Comparison of ENCODE assay signal across 21 cellular contexts in genomic region chr4:107951551-107951950, GRCh38. TPM values are rescaled to one million over a fixed set of nuclear protein-coding genes. Genes with fewer than 3 reads are reported as not detected.
DNase-seq lines count a peak whose midpoint lies in the region; ATAC-seq, FAIRE-seq and TF ChIP-seq lines count a peak whose summit lies in the region.
"Had no signal": no experiment of that assay in that cellular context is flagged by ENCODE, and none has a peak within 500 bp of the region (broad histone marks: within the 10 kb centered on the region; RNA-seq: fewer than 3 reads in every experiment).

No MANE protein-coding gene starts in this region.

- peak overlapping the region in 1 of 2 experiments; percentile 78; a peak in 2 of 4 replicates for H4K8ac ChIP-seq in IMR-90 (ENCODE audit: low read depth in 2 of 2, low read length in 2 of 2)

- CTCF ChIA-PET in AG04450 (lab: Charles Lee): interaction anchor here (0.8 to 1.2 kb wide), 3 partner anchors 20 to 193 kb away, joined by 3 to 4 read pairs (median 4); partner anchors contain the start of gene CYP2U1
- CTCF ChIA-PET in IMR-90 (lab: Yijun Ruan, JAX): no interaction called here

- peak overlapping the region; percentile 63 for H3K4me2 ChIP-seq in IMR-90 (ENCODE audit: low read depth, low read length)
- H3K4me2 ChIP-seq in keratinocyte (ENCODE audit: control insufficient read depth, extremely low read depth, insufficient read depth, low read depth, low read length): no peak overlapping the region

- H2AK9ac ChIP-seq in IMR-90 (replicated peaks; ENCODE audit: low read depth, low read length, poor library complexity): peak overlapping the region; percentile 71

- in situ Hi-C loops in IMR-90 (cut with MboI; ENCODE audit: low sequenced_read_pairs): no loop called here

- H2BK5ac ChIP-seq in IMR-90 (ENCODE audit: low read depth, low read length, poor library complexity, severe bottlenecking): peak overlapping the region; percentile 89

- POLR2A ChIA-PET in AG04450 (lab: Yijun Ruan, JAX): no interaction called here
- POLR2A ChIA-PET in IMR-90 (lab: Charles Lee; ENCODE audit: unreplicated experiment): no interaction called here

- no TSS peak for BruUV-seq in IMR-90 (replicated peaks; lab: Mats Ljungman, UMichigan)

- DNase-seq in AG04450 (ENCODE audit: low read depth, low spot score): peak; percentile 61
- peak; percentile 89 for DNase-seq in IMR-90
- DNase-seq in choroid plexus epithelial cell (ENCODE audit: low read depth): peak; percentile 78
- no peak for DNase-seq in keratinocyte (ENCODE audit: low read depth, low spot score)
- no peak for DNase-seq in body of pancreas
- DNase-seq in mesothelial cell of epicardium (ENCODE audit: low spot score in 2 of 2, unreplicated experiment in 2 of 2): no peak
- DNase-seq in left cardiac atrium: no peak
- DNase-seq in D721Med (ENCODE audit: insufficient read length, low spot score): no peak
- DNase-seq: activated naive CD4-positive, alpha-beta T cell; caudate nucleus; hypothalamus; left ventricle myocardium superior; MG63; naive B cell; NCI-H1930; psoas muscle; stimulated activated CD4-positive, alpha-beta T cell treated with anti-CD3 and anti-CD28 coated beads, Interleukin-1b, Interleukin-23, amount 100 ng/mL, for 48 hours had no signal

- peak overlapping the region; percentile 77 for H3K14ac ChIP-seq in IMR-90 (replicated peaks; ENCODE audit: low read depth, low read length)

- H3K79me1 ChIP-seq in IMR-90 (ENCODE audit: low read depth in 1 of 2, low read length in 2 of 2): no peaks in the 10 kb centered on the region; a peak in 1 of 4 replicates

- dilution Hi-C loops in IMR-90 (cut with HindIII; ENCODE audit: low sequenced_read_pairs, unreplicated experiment): no loop called here
- dilution Hi-C loops in keratinocyte (cut with MboI; ENCODE audit: extremely low pct_ligation_motif_present, low sequenced_read_pairs): no loop called here

- H3K4me3 Mint-ChIP-seq in mesothelial cell of epicardium: no peak overlapping the region
- H3K4me3 Mint-ChIP-seq: naive B cell had no signal

- 0 out of 2 replicates have a peak overlapping the region, but pooled peaks have one; percentile 5 for H4K5ac ChIP-seq in IMR-90 (ENCODE audit: low read depth, low read length)

- H3K79me2 ChIP-seq in keratinocyte (ENCODE audit: control insufficient read depth, insufficient read depth, low read length): no peaks in the 10 kb centered on the region

- H3K9me3 ChIP-seq in AG04450 (ENCODE audit: control insufficient read depth, insufficient read depth, low read length) (peaks cover under 1% of the 10 kb centered on the region; the same call in 1 of the 2 replicates), IMR-90 (ENCODE audit: control insufficient read depth, insufficient read depth, low read length) (no peaks in the 10 kb centered on the region), keratinocyte (ENCODE audit: control insufficient read depth, low read depth, low read length) (no peaks in the 10 kb centered on the region), body of pancreas (peaks cover 0 to 6% (median 0%) of the 10 kb centered on the region in 3 donors)
- H3K9me3 ChIP-seq: MG63 had no signal

- peak; percentile 97 for ATAC-seq in IMR-90 (ENCODE audit: low read depth)
- no peak for ATAC-seq in body of pancreas
- ATAC-seq in left cardiac atrium: no peak
- ATAC-seq: left ventricle myocardium superior, Panc1, psoas muscle had no signal

- H3K9ac ChIP-seq in IMR-90 (ENCODE audit: low read depth, low read length): no peak overlapping the region
- H3K9ac ChIP-seq in keratinocyte (ENCODE audit: control insufficient read depth, extremely low read depth, insufficient read depth, low read length): no peak overlapping the region

- H2AK5ac ChIP-seq in IMR-90 (ENCODE audit: low read depth, low read length): peak overlapping the region; percentile 76

- peak overlapping the region; percentile 85 for H2BK20ac ChIP-seq in IMR-90 (ENCODE audit: low read depth, low read length)

- peaks cover 15% of the 10 kb centered on the region for H3K9me3 Mint-ChIP-seq in mesothelial cell of epicardium

- no peaks in the 10 kb centered on the region for H3K4me1 Mint-ChIP-seq in mesothelial cell of epicardium
- H3K4me1 Mint-ChIP-seq: naive B cell had no signal

- H3K36me3 ChIP-seq in IMR-90 (ENCODE audit: control insufficient read depth, insufficient read depth, low read length) (peaks cover 5% of the 10 kb centered on the region), keratinocyte (ENCODE audit: control insufficient read depth in 2 of 2, extremely low read depth in 1 of 2, insufficient read depth in 2 of 2, low read length in 2 of 2) (no peaks in the 10 kb centered on the region), body of pancreas (replicated peaks in 1 of 2; ENCODE audit: insufficient read depth in 1 of 2, low read depth in 2 of 2) (no peaks in the 10 kb centered on the region)
- H3K36me3 ChIP-seq: MG63 had no signal

- H4K91ac ChIP-seq in IMR-90 (ENCODE audit: insufficient read depth, low read depth, low read length): peak overlapping the region; percentile 62

- peak overlapping the region; percentile 46; the same call in 1 of the 2 replicates for H3K18ac ChIP-seq in IMR-90 (ENCODE audit: low read depth, low read length)

- no peak for TF ChIP-seq CTCF in AG04450 (IDR thresholded peaks at IDR 0.05; ENCODE audit: low read depth, low read length)
- no peak for TF ChIP-seq CTCF in IMR-90 (conservative IDR thresholded peaks at IDR 0.05; ENCODE audit: low read depth, low read length)
- TF ChIP-seq CTCF in choroid plexus epithelial cell (conservative IDR thresholded peaks at IDR 0.05; ENCODE audit: low read depth, low read length): no peak
- TF ChIP-seq CTCF in keratinocyte (optimal IDR thresholded peaks at IDR 0.05 in 1 of 3, IDR thresholded peaks at IDR 0.05 in 1 of 3, conservative IDR thresholded peaks at IDR 0.05 in 1 of 3; ENCODE audit: extremely low read depth in 1 of 3, insufficient read depth in 2 of 3, low read length in 3 of 3): no peak
- no peak for TF ChIP-seq CTCF in body of pancreas (IDR thresholded peaks at IDR 0.05)
- no peak for TF ChIP-seq CTCF in mesothelial cell of epicardium (IDR thresholded peaks at IDR 0.05; ENCODE audit: unreplicated experiment)
- TF ChIP-seq CTCF in D721Med (IDR thresholded peaks at IDR 0.05; ENCODE audit: insufficient read depth, missing control alignments): no peak

- peak overlapping the region; percentile 84; the same call in 1 of the 2 replicates for H3K23ac ChIP-seq in IMR-90 (ENCODE audit: low read depth, low read length)

- H2BK15ac ChIP-seq in IMR-90 (ENCODE audit: low read depth, low read length): peak overlapping the region; percentile 93; the same call in 2 of the 3 replicates

- H3K56ac ChIP-seq in IMR-90 (ENCODE audit: extremely low read depth, insufficient read depth, low read length): peak overlapping the region; percentile 36; the same call in 1 of the 2 replicates

- H3K27me3 ChIP-seq in AG04450 (ENCODE audit: control insufficient read depth, insufficient read depth, low read length) (no peaks in the 10 kb centered on the region), IMR-90 (ENCODE audit: control insufficient read depth, insufficient read depth, low read length) (no peaks in the 10 kb centered on the region), keratinocyte (ENCODE audit: control insufficient read depth, extremely low read depth, insufficient read depth, low read length) (no peaks in the 10 kb centered on the region), body of pancreas (no peaks in the 10 kb centered on the region)
- H3K27me3 ChIP-seq: MG63 had no signal

- peak overlapping the region; percentile 89 for H3K4ac ChIP-seq in IMR-90 (ENCODE audit: low read depth, low read length)

- H2AFZ ChIP-seq in IMR-90 (replicated peaks; ENCODE audit: low read length, poor library complexity) (peak overlapping the region; percentile 74), keratinocyte (ENCODE audit: control insufficient read depth, low read length) (no peak overlapping the region)

- peaks cover 8% of the 10 kb centered on the region for H3K4me1 ChIP-seq in IMR-90 (ENCODE audit: control insufficient read depth, insufficient read depth, low read length)
- H3K4me1 ChIP-seq in keratinocyte (ENCODE audit: control insufficient read depth, extremely low read depth, insufficient read depth, low read length): peaks cover 8% of the 10 kb centered on the region
- H3K4me1 ChIP-seq in body of pancreas: no peaks in the 10 kb centered on the region
- H3K4me1 ChIP-seq: psoas muscle had no signal

- H2BK120ac ChIP-seq in IMR-90 (ENCODE audit: low read depth, low read length): peak overlapping the region; percentile 62

- no peaks in the 10 kb centered on the region for H3K27me3 Mint-ChIP-seq in mesothelial cell of epicardium (ENCODE audit: low read depth)

- H3K36me3 Mint-ChIP-seq in mesothelial cell of epicardium: peaks cover 18% of the 10 kb centered on the region

- H3K9me1 ChIP-seq in IMR-90 (ENCODE audit: insufficient read depth, low read length) (peaks cover 5% of the 10 kb centered on the region), keratinocyte (ENCODE audit: control insufficient read depth, extremely low read depth, insufficient read depth, low read length) (no peaks in the 10 kb centered on the region)

- H3K4me3 ChIP-seq in AG04450 (ENCODE audit: low read depth, low read length): no peak overlapping the region
- no peak overlapping the region for H3K4me3 ChIP-seq in IMR-90 (ENCODE audit: insufficient read depth, low read depth, low read length)
- no peak overlapping the region for H3K4me3 ChIP-seq in choroid plexus epithelial cell (ENCODE audit: low read depth, low read length)
- H3K4me3 ChIP-seq in keratinocyte (ENCODE audit: control insufficient read depth in 2 of 3, extremely low read depth in 1 of 3, insufficient read depth in 2 of 3, low read depth in 1 of 3, low read length in 3 of 3): no peak overlapping the region
- H3K4me3 ChIP-seq in body of pancreas: no peak overlapping the region
- H3K4me3 ChIP-seq: MG63, psoas muscle had no signal

- TF ChIP-seq POLR2A in IMR-90 (IDR thresholded peaks at IDR 0.05; ENCODE audit: low read depth, low read length) (no peak), body of pancreas (IDR thresholded peaks at IDR 0.05) (no peak)

- no peak for TF ChIP-seq RAD21 in IMR-90 (IDR thresholded peaks at IDR 0.05; ENCODE audit: low read length)

- H4K20me1 ChIP-seq in IMR-90 (ENCODE audit: insufficient read depth, low read length): no peaks in the 10 kb centered on the region
- no peaks in the 10 kb centered on the region for H4K20me1 ChIP-seq in keratinocyte (ENCODE audit: control insufficient read depth, extremely low read depth, insufficient read depth, low read length)

- no peak overlapping the region for H3K27ac Mint-ChIP-seq in mesothelial cell of epicardium

- H3K27ac ChIP-seq in AG04450 (ENCODE audit: low read depth, low read length): peak overlapping the region; percentile 49
- peak overlapping the region; percentile 35; the same call in 1 of the 2 replicates for H3K27ac ChIP-seq in IMR-90 (ENCODE audit: insufficient read depth, low read length)
- no peak overlapping the region for H3K27ac ChIP-seq in keratinocyte (ENCODE audit: control insufficient read depth, insufficient read depth, low read length)
- no peak overlapping the region for H3K27ac ChIP-seq in body of pancreas
- H3K27ac ChIP-seq: psoas muscle had no signal

- FAIRE-seq in keratinocyte (lab: Jason Lieb, UNC): peak; percentile 49
- no peak for FAIRE-seq in D721Med (lab: Jason Lieb, UNC)
- FAIRE-seq: endometrium, GM18507, HTR-8/SVneo had no signal

- intact Hi-C loops in IMR-90 (cut with micrococcal nuclease) (no loop called here), body of pancreas (cut with DNase I) (no loop called here), left cardiac atrium (cut with DNase I) (no loop called here)

RNA-seq across cellular contexts. Expression of gene CYP2U1, which starts 20.2 kb away (rescaled TPM):
- polyA plus RNA-seq in AG04450 (2011; rRNA removed) (5.2 and 6.3 TPM in 2 replicates), IMR-90 (2012; rRNA removed) (5.5 and 6.1 TPM in 2 replicates), keratinocyte (2.6 to 3.7 TPM (median 3.4 TPM) in 3 replicates)
- polyA minus RNA-seq in AG04450 (2011; rRNA and poly(A)+ RNA removed): 3.9 and 5.0 TPM in 2 replicates
- total RNA-seq in IMR-90 (2012; rRNA removed) (11.1 and 13.6 TPM in 2 replicates), body of pancreas (1 to 10 TPM; 5.7 to 7.6 TPM), mesothelial cell of epicardium (6.6 to 7.7 TPM (median 7.0 TPM) in 3 replicates), left cardiac atrium (10 to 100 TPM in 1 of 2 donors, 1 to 10 TPM in 1; 9.4 to 10.8 TPM)
- 1.6 and 2.6 TPM in 2 replicates for polyA plus RNA-seq in IMR-90 (2012; cell fraction: cytosol; rRNA removed)
- 1.3 and 5.1 TPM in 2 replicates for polyA plus RNA-seq in IMR-90 (2012; cell fraction: nucleus; rRNA removed; ENCODE audit: low replicate concordance)
- 0.36 TPM for polyA plus RNA-seq in keratinocyte (2011; ENCODE audit: low read depth)
- polyA plus RNA-seq in keratinocyte (2011; cell fraction: cytosol; rRNA removed): 1.9 and 3.5 TPM in 2 replicates
- polyA plus RNA-seq in keratinocyte (2011; cell fraction: nucleus; rRNA removed): 5.2 and 6.6 TPM in 2 replicates
- polyA plus RNA-seq in keratinocyte (2012; ENCODE audit: low replicate concordance): 1.1 and 2.5 TPM in 2 replicates
- polyA minus RNA-seq in keratinocyte: 1.6 to 3.5 TPM (median 3.2 TPM) in 3 replicates
- polyA minus RNA-seq in keratinocyte (2011; cell fraction: cytosol; rRNA and poly(A)+ RNA removed): 4.8 TPM
- polyA minus RNA-seq in keratinocyte (2011; cell fraction: nucleus; rRNA and poly(A)+ RNA removed): 6.9 and 11.2 TPM in 2 replicates

RNA-seq across cellular contexts. Expression of gene HADH, which starts 38.1 kb away (rescaled TPM):
- polyA plus RNA-seq in AG04450 (2011; rRNA removed) (20.5 and 23.0 TPM in 2 replicates), IMR-90 (2012; rRNA removed) (21.1 and 22.6 TPM in 2 replicates), keratinocyte (37.7 to 49.5 TPM (median 49.3 TPM) in 3 replicates)
- polyA minus RNA-seq in AG04450 (2011; rRNA and poly(A)+ RNA removed): 13.1 and 15.4 TPM in 2 replicates
- total RNA-seq in IMR-90 (2012; rRNA removed) (6.7 and 6.8 TPM in 2 replicates), body of pancreas (10 to 100 TPM; 23.9 to 34.6 TPM), mesothelial cell of epicardium (48.8 to 51.9 TPM (median 50.7 TPM) in 3 replicates), left cardiac atrium (100 to 1,000 TPM; 103 to 132 TPM)
- 16.1 and 24.5 TPM in 2 replicates for polyA plus RNA-seq in IMR-90 (2012; cell fraction: cytosol; rRNA removed)
- 13.3 and 33.5 TPM in 2 replicates for polyA plus RNA-seq in IMR-90 (2012; cell fraction: nucleus; rRNA removed; ENCODE audit: low replicate concordance)
- polyA plus RNA-seq in keratinocyte (2011; ENCODE audit: low read depth): 58.4 TPM
- polyA plus RNA-seq in keratinocyte (2011; cell fraction: cytosol; rRNA removed): 45.3 and 61.1 TPM in 2 replicates
- 45.7 and 47.2 TPM in 2 replicates for polyA plus RNA-seq in keratinocyte (2011; cell fraction: nucleus; rRNA removed)
- polyA plus RNA-seq in keratinocyte (2012; ENCODE audit: low replicate concordance): 23.1 and 33.9 TPM in 2 replicates
- 14.8 to 30.1 TPM (median 29.7 TPM) in 3 replicates for polyA minus RNA-seq in keratinocyte
- 26.5 TPM for polyA minus RNA-seq in keratinocyte (2011; cell fraction: cytosol; rRNA and poly(A)+ RNA removed)
- 10.3 and 19.8 TPM in 2 replicates for polyA minus RNA-seq in keratinocyte (2011; cell fraction: nucleus; rRNA and poly(A)+ RNA removed)

Comparison
In these comparisons a context has a peak if more than half of its experiments do, and no peak if none do; other contexts are left out.
1. DNase-seq: peak in AG04450 (single experiment), IMR-90 (single experiment) and choroid plexus epithelial cell (single experiment); none in keratinocyte (single experiment), body of pancreas (0 of 4), mesothelial cell of epicardium (0 of 2), left cardiac atrium (single experiment) and D721Med (single experiment).
2. H3K27ac ChIP-seq: peak in AG04450 (single experiment) and IMR-90 (single experiment); none in keratinocyte (single experiment) and body of pancreas (0 of 4).